In the genomic region with DNA sequence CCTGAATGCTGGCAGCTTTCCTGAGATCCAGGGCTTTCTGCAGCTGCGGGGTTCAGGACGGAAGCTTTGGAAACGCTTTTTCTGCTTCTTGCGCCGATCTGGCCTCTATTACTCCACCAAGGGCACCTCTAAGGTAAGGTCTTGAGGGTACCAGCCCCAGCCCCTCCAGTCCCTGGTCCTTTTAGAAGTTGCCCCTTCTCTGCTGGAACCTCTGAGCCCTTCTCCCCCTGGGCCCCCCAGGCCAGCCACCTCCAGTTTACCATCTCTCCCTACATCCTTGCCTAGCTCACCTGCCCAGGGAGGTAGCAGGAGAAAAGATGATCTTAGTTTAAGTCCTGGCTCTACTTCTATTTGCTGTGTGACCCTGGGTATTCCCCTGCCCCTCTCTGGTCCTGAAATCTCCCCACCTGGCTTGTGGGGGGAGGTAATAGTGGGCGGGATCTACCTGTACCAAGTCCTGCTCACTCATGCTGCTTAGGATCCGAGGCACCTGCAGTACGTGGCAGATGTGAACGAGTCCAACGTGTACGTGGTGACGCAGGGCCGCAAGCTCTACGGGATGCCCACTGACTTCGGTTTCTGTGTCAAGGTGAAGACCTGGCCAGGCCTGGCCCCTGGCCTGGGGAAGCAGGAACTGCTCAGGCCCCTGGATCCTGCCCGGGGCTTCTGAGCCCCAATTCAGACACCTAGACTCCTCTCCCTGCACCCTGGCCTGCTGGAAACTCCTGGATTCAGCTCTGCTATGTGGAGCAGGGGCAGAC, we compare ENCODE assay signal across 22 cellular contexts. TPM values are rescaled to one million over a fixed set of nuclear protein-coding genes. Genes with fewer than 3 reads are reported as not detected.
DNase-seq lines count a peak whose midpoint lies in the region; ATAC-seq, FAIRE-seq and TF ChIP-seq lines count a peak whose summit lies in the region.
"Had no signal": no experiment of that assay in that cellular context is flagged by ENCODE, and none has a peak within 500 bp of the region (broad histone marks: within the 10 kb centered on the region; RNA-seq: fewer than 3 reads in every experiment).

No MANE protein-coding gene starts in this region.

- H3K36me3 ChIP-seq in left ventricle myocardium inferior (no peaks in the 10 kb centered on the region), kidney (ENCODE audit: control insufficient read depth in 1 of 2, insufficient read depth in 2 of 2, low read length in 2 of 2) (peaks cover 11 to 41% of the 10 kb centered on the region in 2 donors), upper lobe of right lung (peaks cover 11% of the 10 kb centered on the region), hepatocyte (replicated peaks; ENCODE audit: insufficient read depth, low read depth) (no peaks in the 10 kb centered on the region)

- H3K79me2 ChIP-seq in hepatocyte: peaks cover 23% of the 10 kb centered on the region

- H4K20me1 ChIP-seq in hepatocyte (ENCODE audit: insufficient read depth, poor library complexity, severe bottlenecking): peaks cover 5% of the 10 kb centered on the region

- FAIRE-seq in kidney (lab: Jason Lieb, UNC) (no peak), GM12891 (lab: Jason Lieb, UNC) (no peak)
- FAIRE-seq: A549 had no signal

- no peak for TF ChIP-seq POLR2A in GM12891 (IDR thresholded peaks at IDR 0.05; ENCODE audit: low read depth, low read length)

- WGBS in right cardiac atrium: 82% methylated on average over 16 of the region's 16 CpGs
- WGBS in hepatocyte (ENCODE audit: low lambda C conversion rate, missing lambda C conversion rate): 94% methylated on average over 16 of the region's 16 CpGs

- H3K9me3 ChIP-seq in right cardiac atrium (ENCODE audit: control insufficient read depth, low read length) (no peaks in the 10 kb centered on the region), left ventricle myocardium inferior (replicated peaks) (no peaks in the 10 kb centered on the region), kidney (ENCODE audit: control insufficient read depth in 1 of 2, low read length in 2 of 2) (no peaks in the 10 kb centered on the region), upper lobe of right lung (no peaks in the 10 kb centered on the region), hepatocyte (ENCODE audit: low read depth) (no peaks in the 10 kb centered on the region)
- H3K9me3 ChIP-seq: A549, Caco-2, Peyer's patch had no signal

- no peak for TF ChIP-seq CTCF in left ventricle myocardium inferior (IDR thresholded peaks at IDR 0.05; ENCODE audit: borderline replicate concordance)
- TF ChIP-seq CTCF in kidney (IDR thresholded peaks at IDR 0.05; ENCODE audit: borderline replicate concordance, extremely low read depth, insufficient read depth): no peak
- TF ChIP-seq CTCF in upper lobe of right lung (IDR thresholded peaks at IDR 0.05): no peak
- no peak for TF ChIP-seq CTCF in hepatocyte (IDR thresholded peaks at IDR 0.05; ENCODE audit: poor library complexity)

- intact Hi-C loops in right cardiac atrium (cut with DNase I): no loop called here
- intact Hi-C loops in left ventricle myocardium inferior (cut with micrococcal nuclease): no loop called here
- intact Hi-C loops in kidney (cut with DNase I): no loop called here
- intact Hi-C loops in upper lobe of right lung (cut with DNase I): no loop called here

- no peak overlapping the region for H3K27ac ChIP-seq in right cardiac atrium (ENCODE audit: low read length)
- no peak overlapping the region for H3K27ac ChIP-seq in left ventricle myocardium inferior (replicated peaks)
- no peak overlapping the region for H3K27ac ChIP-seq in kidney (ENCODE audit: low read depth in 2 of 2, low read length in 2 of 2)
- H3K27ac ChIP-seq in upper lobe of right lung: no peak overlapping the region
- no peak overlapping the region for H3K27ac ChIP-seq in hepatocyte
- H3K27ac ChIP-seq: A549, Peyer's patch, SK-N-MC had no signal

- H3K27me3 ChIP-seq in right cardiac atrium (ENCODE audit: control insufficient read depth, insufficient read depth) (no peaks in the 10 kb centered on the region), left ventricle myocardium inferior (ENCODE audit: low read depth) (peaks cover 61% of the 10 kb centered on the region), upper lobe of right lung (peaks cover 10% of the 10 kb centered on the region), hepatocyte (no peaks in the 10 kb centered on the region)
- H3K27me3 ChIP-seq: Peyer's patch had no signal

- no peak overlapping the region for H3K4me2 ChIP-seq in hepatocyte
- H3K4me2 ChIP-seq: A549 had no signal

- H3K4me1 ChIP-seq in right cardiac atrium (ENCODE audit: control insufficient read depth, insufficient read depth, low read length) (no peaks in the 10 kb centered on the region), left ventricle myocardium inferior (peaks cover 24% of the 10 kb centered on the region), kidney (ENCODE audit: control insufficient read depth in 1 of 2, insufficient read depth in 1 of 2, low read depth in 1 of 2, low read length in 2 of 2) (peaks cover 0 to 8% of the 10 kb centered on the region in 2 donors), upper lobe of right lung (peaks cover 6% of the 10 kb centered on the region), hepatocyte (ENCODE audit: insufficient read depth) (peaks cover 19% of the 10 kb centered on the region)

- ATAC-seq in right cardiac atrium: no peak
- ATAC-seq in upper lobe of right lung: no peak
- ATAC-seq: A549 had no signal

- no peaks in the 10 kb centered on the region for H3K9me2 ChIP-seq in hepatocyte (replicated peaks; ENCODE audit: insufficient read depth)

- H3K9ac ChIP-seq in kidney (ENCODE audit: low read length in 2 of 2): no peak overlapping the region

- H3K4me3 ChIP-seq in right cardiac atrium (ENCODE audit: low read length): no peak overlapping the region
- no peak overlapping the region for H3K4me3 ChIP-seq in left ventricle myocardium inferior
- H3K4me3 ChIP-seq in kidney (ENCODE audit: low read length in 2 of 2): no peak overlapping the region
- H3K4me3 ChIP-seq in upper lobe of right lung: no peak overlapping the region
- H3K4me3 ChIP-seq in hepatocyte: no peak overlapping the region
- H3K4me3 ChIP-seq: A549, Peyer's patch, SK-N-MC had no signal

- no peak overlapping the region for H2AFZ ChIP-seq in hepatocyte

- peak in 2 of 3 donors; percentile 7 to 25 for DNase-seq in right cardiac atrium
- no peak for DNase-seq in left ventricle myocardium inferior
- peak; percentile 56 for DNase-seq in kidney
- DNase-seq in upper lobe of right lung: peak; percentile 51
- DNase-seq in hepatocyte (ENCODE audit: low spot score): no peak
- DNase-seq in GM12891 (ENCODE audit: insufficient read length, low spot score): no peak
- DNase-seq: Caco-2; CD4-positive, alpha-beta T cell; DMS153; GDM1; GOT3; KBM-7; NCI-H1105 treated with DMSO at 0.1 percent for 48 hours; NCI-H1694; NCI-H2081 treated with DMSO at 0.1 percent for 48 hours; NCI-H446 treated with DMSO at 0.1 percent for 48 hours; NCI-H748 treated with DMSO at 0.1 percent for 48 hours; NK-92 treated with Interleukin-12 subunit alpha and Interleukin-12 subunit beta, amount 100 ng/mL, for 24 hours; SHP77 had no signal

TF ChIP-seq in GM12891, 5 proteins besides CTCF, POLR2A, EP300 and RAD21:
- TF ChIP-seq POU2F2 (IDR thresholded peaks at IDR 0.05; ENCODE audit: low read depth, low read length) (no peak), TAF1 (IDR thresholded peaks at IDR 0.05; ENCODE audit: low read depth, low read length) (no peak), PAX5 (IDR thresholded peaks at IDR 0.05; ENCODE audit: insufficient read depth, low read length, severe bottlenecking) (no peak), POLR2AphosphoS5 (IDR thresholded peaks at IDR 0.05; ENCODE audit: low read depth, low read length) (no peak), SPI1 (IDR thresholded peaks at IDR 0.05; ENCODE audit: low read depth, low read length) (no peak)
TF ChIP-seq in GM12891: peak in this region for 0.

RNA-seq across cellular contexts. Expression of a gene that starts 6.5 kb away (rescaled TPM):
- total RNA-seq in right cardiac atrium: 1 to 10 TPM in 3 of 4 donors, under 1 TPM in 1; 0.39 to 2.7 (median 1.6) TPM
- 0.70 TPM for polyA plus RNA-seq in right cardiac atrium
- total RNA-seq in left ventricle myocardium inferior: 1.1 TPM
- 72.5 TPM for total RNA-seq in kidney
- 20.9 TPM for polyA plus RNA-seq in kidney (ENCODE audit: insufficient read depth, low read depth, low replicate concordance)
- total RNA-seq in upper lobe of right lung: 25.0 TPM
- total RNA-seq in hepatocyte: 19.0 and 22.8 TPM in 2 replicates
- 29.4 and 29.7 TPM in 2 replicates for polyA plus RNA-seq in hepatocyte
- 0.49 TPM for polyA plus RNA-seq in GM12891 (2012; ENCODE audit: low read depth, missing spikeins)
- total RNA-seq: CD4-positive, alpha-beta T cell had no signal

RNA-seq across cellular contexts. Expression of a gene that starts 13.9 kb away (rescaled TPM):
- 10 to 100 TPM; 53.6 to 67.8 (median 61.8) TPM for total RNA-seq in right cardiac atrium
- 152 TPM for polyA plus RNA-seq in right cardiac atrium
- total RNA-seq in left ventricle myocardium inferior: 57.1 TPM
- 51.6 TPM for total RNA-seq in kidney
- 186 TPM for polyA plus RNA-seq in kidney (ENCODE audit: insufficient read depth, low read depth, low replicate concordance)
- total RNA-seq in upper lobe of right lung: 48.5 TPM
- total RNA-seq in hepatocyte: 37.2 and 72.6 TPM in 2 replicates
- 129 and 133 TPM in 2 replicates for polyA plus RNA-seq in hepatocyte
- polyA plus RNA-seq in GM12891 (2012; ENCODE audit: low read depth, missing spikeins): 44.9 TPM

RNA-seq across cellular contexts. Expression of a gene that starts 44.4 kb away (rescaled TPM):
- total RNA-seq in right cardiac atrium (100 to 1,000 TPM in 3 of 4 donors, 10 to 100 TPM in 1; 99.2 to 178 (median 114) TPM), left ventricle myocardium inferior (61.0 TPM), kidney (186 TPM), upper lobe of right lung (97.5 TPM), hepatocyte (77.7 and 93.1 TPM in 2 replicates)
- polyA plus RNA-seq in right cardiac atrium (56.4 TPM), kidney (ENCODE audit: insufficient read depth, low read depth, low replicate concordance) (76.5 TPM), hepatocyte (72.9 and 76.4 TPM in 2 replicates)
- polyA plus RNA-seq in GM12891 (2012; ENCODE audit: low read depth, missing spikeins): 2.8 TPM

RNA-seq across cellular contexts. Expression of a gene that starts 56.4 kb away (rescaled TPM):
- total RNA-seq in right cardiac atrium (10 to 100 TPM; 12.9 to 24.0 (median 15.2) TPM), left ventricle myocardium inferior (10.7 TPM), kidney (48.5 TPM), upper lobe of right lung (24.5 TPM), hepatocyte (26.8 and 33.0 TPM in 2 replicates)
- polyA plus RNA-seq in right cardiac atrium (13.6 TPM), kidney (ENCODE audit: insufficient read depth, low read depth, low replicate concordance) (33.8 TPM), hepatocyte (35.4 and 35.6 TPM in 2 replicates)
- 6.9 TPM for polyA plus RNA-seq in GM12891 (2012; ENCODE audit: low read depth, missing spikeins)

Comparison
In these comparisons a context has a peak if more than half of its experiments do, and no peak if none do; other contexts are left out.
1. DNase-seq: peak in right cardiac atrium (2 of 3), kidney (single experiment) and upper lobe of right lung (single experiment); none in left ventricle myocardium inferior (single experiment), hepatocyte (single experiment) and GM12891 (single experiment).